22 cellular contexts compared by ENCODE assay signal in the genomic region with DNA sequence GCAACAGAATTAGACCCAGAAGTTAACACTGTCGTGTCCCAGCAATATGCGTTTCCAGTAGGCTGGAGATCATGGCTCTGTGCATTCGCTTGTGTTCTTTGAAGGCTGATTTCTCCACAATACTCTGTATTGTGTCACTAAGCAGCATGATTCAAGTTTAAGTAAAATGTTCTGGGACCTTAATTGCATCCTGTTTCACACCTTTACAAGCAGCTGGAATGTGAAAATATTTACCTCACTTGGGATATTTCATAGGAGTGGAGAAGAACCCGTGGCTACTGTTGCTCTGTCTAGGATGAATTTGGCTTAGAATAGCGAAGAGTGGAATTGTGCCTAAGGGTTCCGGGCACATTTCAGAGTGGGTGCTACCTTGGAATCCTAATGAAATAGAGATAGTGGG. TPM values are rescaled to one million over a fixed set of nuclear protein-coding genes. Genes with fewer than 3 reads are reported as not detected.
DNase-seq lines count a peak whose midpoint lies in the region; ATAC-seq, FAIRE-seq and TF ChIP-seq lines count a peak whose summit lies in the region.
"Had no signal": no experiment of that assay in that cellular context is flagged by ENCODE, and none has a peak within 500 bp of the region (broad histone marks: within the 10 kb centered on the region; RNA-seq: fewer than 3 reads in every experiment).

No MANE protein-coding gene starts in this region.

- H3K4me2 ChIP-seq in PC-9 = peak overlapping the region; percentile 51
- peak overlapping the region; percentile 49 for H3K4me2 ChIP-seq in keratinocyte (ENCODE audit: control insufficient read depth, extremely low read depth, insufficient read depth, low read depth, low read length)

- H3K27me3 ChIP-seq in PC-9 (ENCODE audit: insufficient read depth, low read depth) (no peaks in the 10 kb centered on the region), body of pancreas (no peaks in the 10 kb centered on the region), keratinocyte (ENCODE audit: control insufficient read depth, extremely low read depth, insufficient read depth, low read length) (no peaks in the 10 kb centered on the region), sigmoid colon (no peaks in the 10 kb centered on the region)

- POLR2A ChIA-PET in PC-9 (lab: Charles Lee; ENCODE audit: unreplicated experiment) = no interaction called here

- ATAC-seq in body of pancreas (no peak), HG03354 (IDR thresholded peaks at IDR 0.05; ENCODE audit: poor library complexity, severe bottlenecking, unreplicated experiment) (no peak)
- ATAC-seq: activated CD8-positive, alpha-beta memory T cell treated with anti-CD3 and anti-CD28 coated beads, Interleukin-2, amount 10 ng/mL, durations not matched to agents 7 days and 5 days; activated T-cell treated with anti-CD3 and anti-CD28 coated beads, Interleukin-2, amount 50 U/mL, for 4 hours; stimulated activated naive CD8-positive, alpha-beta T cell treated with anti-CD3 and anti-CD28 coated beads, Interleukin-15, Interleukin-2, amounts not matched to agents 100 U/mL and 50 U/mL, for 24 hours had no signal

- no peak for TF ChIP-seq CTCF in PC-9 (conservative IDR thresholded peaks at IDR 0.05)
- no peak for TF ChIP-seq CTCF in body of pancreas (IDR thresholded peaks at IDR 0.05)
- TF ChIP-seq CTCF in keratinocyte (optimal IDR thresholded peaks at IDR 0.05 in 1 of 3, IDR thresholded peaks at IDR 0.05 in 1 of 3, conservative IDR thresholded peaks at IDR 0.05 in 1 of 3; ENCODE audit: extremely low read depth in 1 of 3, insufficient read depth in 2 of 3, low read length in 3 of 3) = no peak
- no peak for TF ChIP-seq CTCF in sigmoid colon (IDR thresholded peaks at IDR 0.05)

- no peak for FAIRE-seq in keratinocyte (lab: Jason Lieb, UNC)
- FAIRE-seq: GM18507 had no signal

- peak overlapping the region; percentile 59 for H3K9ac ChIP-seq in keratinocyte (ENCODE audit: control insufficient read depth, extremely low read depth, insufficient read depth, low read length)

- peaks cover 10% of the 10 kb centered on the region for H3K9me1 ChIP-seq in keratinocyte (ENCODE audit: control insufficient read depth, extremely low read depth, insufficient read depth, low read length)

- H3K4me1 ChIP-seq in PC-9 (replicated peaks; ENCODE audit: insufficient read depth) (peaks cover 75% of the 10 kb centered on the region), body of pancreas (peaks cover 83% of the 10 kb centered on the region), keratinocyte (ENCODE audit: control insufficient read depth, extremely low read depth, insufficient read depth, low read length) (peaks cover 99% of the 10 kb centered on the region), sigmoid colon (peaks cover 0 to 92% (median 84%) of the 10 kb centered on the region in 4 donors)

- dilution Hi-C loops in keratinocyte (cut with MboI; ENCODE audit: extremely low pct_ligation_motif_present, low sequenced_read_pairs) = no loop called here

- H3K4me3 ChIP-seq in PC-9 (no peak overlapping the region), body of pancreas (no peak overlapping the region), keratinocyte (ENCODE audit: control insufficient read depth in 2 of 3, extremely low read depth in 1 of 3, insufficient read depth in 2 of 3, low read depth in 1 of 3, low read length in 3 of 3) (peak overlapping the region in 2 of 3 experiments; percentile 30 to 62), sigmoid colon (peak overlapping the region in 2 of 4 donors; percentile 31 to 39)
- H3K4me3 ChIP-seq: lung had no signal

- TF ChIP-seq POLR2A in body of pancreas (IDR thresholded peaks at IDR 0.05) = no peak
- TF ChIP-seq POLR2A in sigmoid colon (IDR thresholded peaks at IDR 0.05) = no peak

- no peaks in the 10 kb centered on the region for H3K9me2 ChIP-seq in PC-9 (ENCODE audit: insufficient read depth)

- 65 to 72% methylated on average over 6 of the region's 6 CpGs for WGBS in body of pancreas, 2 donors
- 74 to 87% methylated on average over 6 of the region's 6 CpGs for WGBS in sigmoid colon, 2 donors

- H2AFZ ChIP-seq in PC-9 = no peak overlapping the region
- no peak overlapping the region for H2AFZ ChIP-seq in keratinocyte (ENCODE audit: control insufficient read depth, low read length)

- peaks cover 100% of the 10 kb centered on the region for H3K79me2 ChIP-seq in PC-9 (ENCODE audit: low read depth)
- H3K79me2 ChIP-seq in keratinocyte (ENCODE audit: control insufficient read depth, insufficient read depth, low read length) = peaks cover 100% of the 10 kb centered on the region

- H3K36me3 ChIP-seq in PC-9 (ENCODE audit: low read depth) = no peaks in the 10 kb centered on the region
- no peaks in the 10 kb centered on the region for H3K36me3 ChIP-seq in body of pancreas (replicated peaks in 1 of 2; ENCODE audit: insufficient read depth in 1 of 2, low read depth in 2 of 2)
- peaks cover 0 to 9% of the 10 kb centered on the region in 2 experiments for H3K36me3 ChIP-seq in keratinocyte (ENCODE audit: control insufficient read depth in 2 of 2, extremely low read depth in 1 of 2, insufficient read depth in 2 of 2, low read length in 2 of 2)
- no peaks in the 10 kb centered on the region for H3K36me3 ChIP-seq in sigmoid colon
- H3K36me3 ChIP-seq: thoracic aorta had no signal

- H3F3A ChIP-seq in PC-9 (ENCODE audit: insufficient read depth, low read depth) = peaks cover 17% of the 10 kb centered on the region; the same call in 1 of the 2 replicates

- intact Hi-C loops in PC-9 (cut with micrococcal nuclease; ENCODE audit: unreplicated experiment) = loop anchor here (5.0 to 10.0 kb wide), 2 partner anchors 59 to 341 kb away; a partner anchor contains a TSS
- intact Hi-C loops in body of pancreas (cut with DNase I) = no loop called here
- intact Hi-C loops in sigmoid colon (cut with DNase I) = loop anchor here (10.0 kb wide), 2 partner anchors 541 to 909 kb away; a partner anchor contains a TSS

- no peak for TF ChIP-seq EP300 in sigmoid colon (IDR thresholded peaks at IDR 0.05)

- no TSS peak for BruUV-seq in PC-9 (replicated peaks; lab: Mats Ljungman, UMichigan)

- DNase-seq in PC-9 (peak in 1 of 2 experiments; percentile 71), body of pancreas (no peak), keratinocyte (ENCODE audit: low read depth, low spot score) (no peak), sigmoid colon (no peak), NCI-H128 (lab: John Stamatoyannopoulos, UW; ENCODE audit: unreplicated experiment) (no peak)
- DNase-seq in activated CD4-positive, alpha-beta T cell treated with anti-CD3 and anti-CD28 coated beads, Interleukin-2, amount 50 U/mL, for 1 hour = no peak
- DNase-seq: ACHN; activated B cell treated with CpG ODN at 0.5 μM for 24 hours; activated CD8-positive, alpha-beta memory T cell treated with anti-CD3 and anti-CD28 coated beads, Interleukin-2, amount 10 ng/mL, durations not matched to agents 7 days and 5 days; activated T-cell treated with anti-CD3 and anti-CD28 coated beads, Interleukin-2, amount 50 U/mL, for 4 hours; EL; NCI-H1092; NCI-H1694 treated with DMSO at 0.1 percent for 48 hours; NCI-H510A; nephron progenitor cell; stimulated activated CD4-positive, alpha-beta T cell treated with anti-CD3 and anti-CD28 coated beads, Interleukin-1b, Interleukin-23, amount 100 ng/mL, for 48 hours; stimulated activated naive CD8-positive, alpha-beta T cell treated with anti-CD3 and anti-CD28 coated beads, Interleukin-15, Interleukin-2, amounts not matched to agents 100 U/mL and 50 U/mL, for 24 hours; T-cell had no signal

- H3K27ac ChIP-seq in PC-9 (0 out of 2 replicates have a peak overlapping the region, but pooled peaks have one; percentile 5), body of pancreas (peak overlapping the region in 3 of 4 donors; percentile 28 to 69 (median 50)), keratinocyte (ENCODE audit: control insufficient read depth, insufficient read depth, low read length) (peak overlapping the region; percentile 89), sigmoid colon (peak overlapping the region; percentile 85 to 98 (median 93))
- H3K27ac ChIP-seq: thoracic aorta had no signal

- H4K20me1 ChIP-seq in PC-9 (ENCODE audit: insufficient read depth) (no peaks in the 10 kb centered on the region), keratinocyte (ENCODE audit: control insufficient read depth, extremely low read depth, insufficient read depth, low read length) (peaks cover 2% of the 10 kb centered on the region)

- no peaks in the 10 kb centered on the region for H3K9me3 ChIP-seq in PC-9 (ENCODE audit: insufficient read depth, low read depth)
- H3K9me3 ChIP-seq in body of pancreas = no peaks in the 10 kb centered on the region
- H3K9me3 ChIP-seq in keratinocyte (ENCODE audit: control insufficient read depth, low read depth, low read length) = no peaks in the 10 kb centered on the region
- H3K9me3 ChIP-seq in sigmoid colon = no peaks in the 10 kb centered on the region
- H3K9me3 ChIP-seq: thoracic aorta had no signal

- CTCF ChIA-PET in PC-9 (lab: Charles Lee) = no interaction called here

RNA-seq across cellular contexts. Expression of a gene that starts 6.3 kb away (rescaled TPM):
- total RNA-seq in PC-9 (2021) = 83.7 and 87.3 TPM in 2 replicates
- 10 to 100 TPM; 35.0 to 76.8 TPM for total RNA-seq in body of pancreas
- 153 to 177 TPM (median 172 TPM) in 3 replicates for polyA plus RNA-seq in keratinocyte
- 26.7 TPM for polyA plus RNA-seq in keratinocyte (2011; ENCODE audit: low read depth)
- polyA plus RNA-seq in keratinocyte (2011; cell fraction: cytosol; rRNA removed) = 76.8 and 129 TPM in 2 replicates
- polyA plus RNA-seq in keratinocyte (2011; cell fraction: nucleus; rRNA removed) = 521 and 554 TPM in 2 replicates
- 122 and 205 TPM in 2 replicates for polyA plus RNA-seq in keratinocyte (2012; ENCODE audit: low replicate concordance)
- 166 to 258 TPM (median 258 TPM) in 3 replicates for polyA minus RNA-seq in keratinocyte
- polyA minus RNA-seq in keratinocyte (2011; cell fraction: cytosol; rRNA and poly(A)+ RNA removed) = 121 TPM
- 395 and 657 TPM in 2 replicates for polyA minus RNA-seq in keratinocyte (2011; cell fraction: nucleus; rRNA and poly(A)+ RNA removed)
- 100 to 1,000 TPM in 2 of 4 donors, 10 to 100 TPM in 2; 77.3 to 179 (median 109) TPM for total RNA-seq in sigmoid colon
- 10 to 100 TPM in 2 of 3 donors, 1 to 10 TPM in 1; 6.6 to 38.8 (median 11.8) TPM for polyA plus RNA-seq in sigmoid colon
- total RNA-seq: activated B cell treated with CpG ODN at 0.5 μM for 24 hours had no signal

Comparison
In these comparisons a context has a peak if more than half of its experiments do, and no peak if none do; other contexts are left out.
1. H3K27ac ChIP-seq: peak in every context shown above with its lines; median percentile 93 in sigmoid colon; 89 in keratinocyte; 50 in body of pancreas; 5 in PC-9.
2. H3K4me3 ChIP-seq: peak in keratinocyte (2 of 3); none in PC-9 (single experiment) and body of pancreas (0 of 2).